ENCODE assay signal across 8 cellular contexts in genomic region chr9:126805546-126806262, GRCh38. TPM values are rescaled to one million over a fixed set of nuclear protein-coding genes. Genes with fewer than 3 reads are reported as not detected.
DNase-seq lines count a peak whose midpoint lies in the region; ATAC-seq, FAIRE-seq and TF ChIP-seq lines count a peak whose summit lies in the region.

No MANE protein-coding gene starts in this region.

- H3K36me3 ChIP-seq in SJSA1 (peaks cover 19% of the 10 kb centered on the region), right atrium auricular region (peaks cover 12% of the 10 kb centered on the region), small intestine (ENCODE audit: control insufficient read depth in 2 of 2, insufficient read depth in 2 of 2, low read length in 2 of 2) (peaks cover 0 to 2% of the 10 kb centered on the region in 2 donors)

- peaks cover 3% of the 10 kb centered on the region for H3K36me3 Mint-ChIP-seq in activated naive CD4-positive, alpha-beta T cell treated with anti-CD3 and anti-CD28 coated beads, Interleukin-2, amount 50 U/mL, for 24 hours

- ATAC-seq in GM18858 (IDR thresholded peaks at IDR 0.05; ENCODE audit: unreplicated experiment) (peak; percentile 57), HG03103 (IDR thresholded peaks at IDR 0.05; ENCODE audit: low read depth, unreplicated experiment) (peak; percentile 52)

- H3K27me3 ChIP-seq in SJSA1 (replicated peaks) (no peaks in the 10 kb centered on the region), right atrium auricular region (no peaks in the 10 kb centered on the region), small intestine (ENCODE audit: control insufficient read depth in 2 of 2, insufficient read depth in 2 of 2, low read length in 2 of 2) (no peaks in the 10 kb centered on the region)

- 13 to 20% (median 13%) methylated on average over 8 of the region's 8 CpGs for WGBS in small intestine, 3 donors

- H3K9me3 ChIP-seq in SJSA1 (replicated peaks) = no peaks in the 10 kb centered on the region
- no peaks in the 10 kb centered on the region for H3K9me3 ChIP-seq in right atrium auricular region
- H3K9me3 ChIP-seq in small intestine (ENCODE audit: control insufficient read depth, low read depth) = no peaks in the 10 kb centered on the region

- peak overlapping the region; percentile 80 for H3K4me3 ChIP-seq in SJSA1
- H3K4me3 ChIP-seq in right atrium auricular region = peak overlapping the region; percentile 90 to 99
- peak overlapping the region; percentile 89 to 99 for H3K4me3 ChIP-seq in small intestine (ENCODE audit: low read depth in 1 of 2, low read length in 2 of 2)

- no peaks in the 10 kb centered on the region for H3K9me3 Mint-ChIP-seq in activated naive CD4-positive, alpha-beta T cell treated with anti-CD3 and anti-CD28 coated beads, Interleukin-2, amount 50 U/mL, for 24 hours

- peak overlapping the region; percentile 98 for H3K27ac Mint-ChIP-seq in activated naive CD4-positive, alpha-beta T cell treated with anti-CD3 and anti-CD28 coated beads, Interleukin-2, amount 50 U/mL, for 24 hours

- no peak for FAIRE-seq in small intestine (lab: Jason Lieb, UNC)

- TF ChIP-seq CTCF in right atrium auricular region (IDR thresholded peaks at IDR 0.05) = no peak

- DNase-seq in A172 (ENCODE audit: low spot score) = peak; percentile 76
- peak; percentile 25 to 57 for DNase-seq in SJSA1 (ENCODE audit: low read depth in 1 of 2, low spot score in 2 of 2)
- peak; percentile 86 for DNase-seq in right atrium auricular region (ENCODE audit: low spot score)
- peak; percentile 90 for DNase-seq in small intestine
- no peak for DNase-seq in inferior parietal cortex (ENCODE audit: extremely low spot score)

- peak overlapping the region; percentile 30; the same call in 1 of the 2 replicates for H3K27ac ChIP-seq in SJSA1
- peak overlapping the region; percentile 95 to 96 for H3K27ac ChIP-seq in right atrium auricular region
- H3K27ac ChIP-seq in small intestine (ENCODE audit: low read depth in 1 of 2, low read length in 1 of 2) = peak overlapping the region; percentile 96 to 98

- H3K4me1 ChIP-seq in SJSA1 (replicated peaks) = peaks cover 11% of the 10 kb centered on the region
- peaks cover 0 to 48% of the 10 kb centered on the region in 2 donors for H3K4me1 ChIP-seq in right atrium auricular region
- peaks cover 0 to 4% of the 10 kb centered on the region in 2 donors for H3K4me1 ChIP-seq in small intestine (ENCODE audit: control insufficient read depth in 2 of 2, insufficient read depth in 1 of 2, low read depth in 1 of 2, low read length in 1 of 2)

- peaks cover 37% of the 10 kb centered on the region for H3K4me1 Mint-ChIP-seq in activated naive CD4-positive, alpha-beta T cell treated with anti-CD3 and anti-CD28 coated beads, Interleukin-2, amount 50 U/mL, for 24 hours

- H3K4me3 Mint-ChIP-seq in activated naive CD4-positive, alpha-beta T cell treated with anti-CD3 and anti-CD28 coated beads, Interleukin-2, amount 50 U/mL, for 24 hours = peak overlapping the region; percentile 98

- H3K27me3 Mint-ChIP-seq in activated naive CD4-positive, alpha-beta T cell treated with anti-CD3 and anti-CD28 coated beads, Interleukin-2, amount 50 U/mL, for 24 hours = no peaks in the 10 kb centered on the region

RNA-seq across cellular contexts. Expression of gene ZBTB43, which starts 0.9 kb away (rescaled TPM):
- 13.3 and 15.0 TPM in 2 replicates for total RNA-seq in A172 (2014; rRNA removed; shearing (Covaris generic))
- 6.5 and 6.8 TPM in 2 replicates for total RNA-seq in SJSA1 (2014; rRNA removed; shearing (Covaris generic))
- 10 to 100 TPM; 11.8 to 15.1 TPM for total RNA-seq in right atrium auricular region
- 1 to 10 TPM; 2.2 to 5.1 (median 3.4) TPM for polyA plus RNA-seq in small intestine

RNA-seq across cellular contexts. Expression of gene ZBTB34, which starts 54.7 kb away (rescaled TPM):
- 5.0 and 5.5 TPM in 2 replicates for total RNA-seq in A172 (2014; rRNA removed; shearing (Covaris generic))
- 3.7 and 5.9 TPM in 2 replicates for total RNA-seq in SJSA1 (2014; rRNA removed; shearing (Covaris generic))
- 1 to 10 TPM; 3.5 to 6.2 TPM for total RNA-seq in right atrium auricular region
- polyA plus RNA-seq in small intestine = 1 to 10 TPM; 1.1 to 2.3 (median 2.0) TPM

Comparison
In these comparisons a context has a peak if more than half of its experiments do, and no peak if none do; other contexts are left out.
1. H3K27ac ChIP-seq: peak in every context shown above with its lines; median percentile 97 in small intestine; 96 in right atrium auricular region; 30 in SJSA1.